ENCODE assay signal across 10 cellular contexts in the genomic region with DNA sequence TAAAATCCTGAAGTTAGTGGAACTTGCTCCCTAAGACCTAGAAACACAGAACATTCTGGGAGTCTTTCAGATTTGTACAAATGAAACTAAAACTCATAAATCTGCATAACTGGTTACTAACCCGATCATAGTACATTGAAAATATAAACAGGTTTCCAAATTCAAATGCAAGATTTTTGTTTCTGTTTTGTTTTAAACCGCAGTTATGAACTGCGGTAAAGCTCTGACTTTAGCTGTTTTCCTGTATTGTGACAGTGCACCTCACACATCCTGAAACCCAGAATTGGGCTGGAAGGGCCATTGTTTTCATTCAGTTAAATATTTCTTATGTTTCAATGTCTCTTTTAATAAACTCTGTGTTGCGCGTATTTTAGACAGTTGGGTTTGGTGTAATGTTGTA.
A peak's percentile ranks its signal among the peaks of the same experiment; 100 is the strongest.
DNase-seq lines count a peak whose midpoint lies in the region; ATAC-seq and TF ChIP-seq lines count a peak whose summit lies in the region.
"Had no signal": no experiment of that assay in that cellular context is flagged by ENCODE, and none has a peak within 500 bp of the region (broad histone marks: within the 10 kb centered on the region; RNA-seq: fewer than 3 reads in every experiment).

No MANE protein-coding gene starts in this region.

- in situ Hi-C loops in gastrocnemius medialis (cut with MboI; ENCODE audit: low sequenced_read_pairs in 4 of 4) (no loop called here), KBM-7 (cut with MboI; ENCODE audit: low pct_unique_long_range_greater_than_20kb, low sequenced_read_pairs) (no loop called here)

- H3K27ac ChIP-seq in RWPE2 (ENCODE audit: poor library complexity, severe bottlenecking) (peak overlapping the region; percentile 47), gastrocnemius medialis (no peak overlapping the region)

- DNase-seq in activated naive CD8-positive, alpha-beta T cell treated with anti-CD3 and anti-CD28 coated beads for 36 hours, result no peak
- DNase-seq in RWPE2 (ENCODE audit: low spot score) (no peak), gastrocnemius medialis (no peak), sciatic nerve (ENCODE audit: low spot score) (no peak), KBM-7 (no peak), GDM1 (lab: John Stamatoyannopoulos, UW) (no peak)
- DNase-seq: activated T-cell treated with anti-CD3 and anti-CD28 coated beads for 4 hours, nucleus accumbens had no signal

- H3K9me3 ChIP-seq in RWPE2 (ENCODE audit: severe bottlenecking) (no peaks in the 10 kb centered on the region), gastrocnemius medialis (no peaks in the 10 kb centered on the region)

- no peak overlapping the region for H3K4me3 ChIP-seq in RWPE2 (ENCODE audit: severe bottlenecking)
- H3K4me3 ChIP-seq in gastrocnemius medialis, result no peak overlapping the region

- H3K27ac Mint-ChIP-seq in activated naive CD8-positive, alpha-beta T cell, result peak overlapping the region; percentile 28
- no peak overlapping the region for H3K27ac Mint-ChIP-seq in activated naive CD8-positive, alpha-beta T cell treated with anti-CD3 and anti-CD28 coated beads for 36 hours

- H3K4me3 Mint-ChIP-seq in activated naive CD8-positive, alpha-beta T cell, result peak overlapping the region; percentile 59
- H3K4me3 Mint-ChIP-seq in activated naive CD8-positive, alpha-beta T cell treated with anti-CD3 and anti-CD28 coated beads for 36 hours, result no peak overlapping the region

- H3K9me3 Mint-ChIP-seq in activated naive CD8-positive, alpha-beta T cell (ENCODE audit: low read depth), result no peaks in the 10 kb centered on the region
- H3K9me3 Mint-ChIP-seq in activated naive CD8-positive, alpha-beta T cell treated with anti-CD3 and anti-CD28 coated beads for 36 hours, result no peaks in the 10 kb centered on the region

- H3K4me1 Mint-ChIP-seq in activated naive CD8-positive, alpha-beta T cell (ENCODE audit: low read depth), result peaks cover 34% of the 10 kb centered on the region
- peaks cover 29% of the 10 kb centered on the region for H3K4me1 Mint-ChIP-seq in activated naive CD8-positive, alpha-beta T cell treated with anti-CD3 and anti-CD28 coated beads for 36 hours

- TF ChIP-seq POLR2A in gastrocnemius medialis (IDR thresholded peaks at IDR 0.05), result no peak

- H3K36me3 Mint-ChIP-seq in activated naive CD8-positive, alpha-beta T cell, result no peaks in the 10 kb centered on the region
- no peaks in the 10 kb centered on the region for H3K36me3 Mint-ChIP-seq in activated naive CD8-positive, alpha-beta T cell treated with anti-CD3 and anti-CD28 coated beads for 36 hours

- no peaks in the 10 kb centered on the region for H3K27me3 Mint-ChIP-seq in activated naive CD8-positive, alpha-beta T cell
- no peaks in the 10 kb centered on the region for H3K27me3 Mint-ChIP-seq in activated naive CD8-positive, alpha-beta T cell treated with anti-CD3 and anti-CD28 coated beads for 36 hours

- H3K27me3 ChIP-seq in RWPE2 (ENCODE audit: insufficient read depth, poor library complexity, severe bottlenecking) (no peaks in the 10 kb centered on the region), gastrocnemius medialis (no peaks in the 10 kb centered on the region)

- peak; percentile 70 for ATAC-seq in HG02884 (IDR thresholded peaks at IDR 0.05; ENCODE audit: unreplicated experiment)
- ATAC-seq in RWPE2 (ENCODE audit: low read depth), result no peak
- no peak for ATAC-seq in gastrocnemius medialis
- no peak for ATAC-seq in sciatic nerve

- TF ChIP-seq CTCF in RWPE2 (IDR thresholded peaks at IDR 0.05; ENCODE audit: poor library complexity, severe bottlenecking) (no peak), gastrocnemius medialis (IDR thresholded peaks at IDR 0.05 in 4 of 5, conservative IDR thresholded peaks at IDR 0.05 in 1 of 5) (no peak)

- no peaks in the 10 kb centered on the region for H3K4me1 ChIP-seq in RWPE2 (ENCODE audit: insufficient read depth, poor library complexity, severe bottlenecking)
- H3K4me1 ChIP-seq in gastrocnemius medialis, result no peaks in the 10 kb centered on the region

- intact Hi-C loops in gastrocnemius medialis (cut with DNase I; ENCODE audit: low total_unique reads) (no loop called here), sciatic nerve (cut with DNase I) (no loop called here)

- H3K36me3 ChIP-seq in RWPE2 (ENCODE audit: low read depth), result no peaks in the 10 kb centered on the region
- H3K36me3 ChIP-seq in gastrocnemius medialis, result no peaks in the 10 kb centered on the region
